10 cellular contexts compared by ENCODE assay signal in genomic region chr1:179771509-179771908, GRCh38. TPM values are rescaled to one million over a fixed set of nuclear protein-coding genes. Genes with fewer than 3 reads are reported as not detected.
"Had no signal": no experiment of that assay in that cellular context is flagged by ENCODE, and none has a peak within 500 bp of the region (broad histone marks: within the 10 kb centered on the region; RNA-seq: fewer than 3 reads in every experiment).

No MANE protein-coding gene starts in this region.

- H2AFZ ChIP-seq: GM23338 had no signal

- H3K27ac Mint-ChIP-seq: GM23338, HFFc6, IgD-negative memory B cell had no signal

- H3K27ac ChIP-seq: HL-60, KMS-11 had no signal

- H3K36me3 ChIP-seq: HAP-1 had no signal

- H3K4me2 ChIP-seq: GM23338, KMS-11 had no signal

- H3K9ac ChIP-seq: KMS-11 had no signal

- H3K36me3 Mint-ChIP-seq: IgD-negative memory B cell had no signal

- H3K4me1 ChIP-seq: HAP-1 had no signal

- H3K4me1 Mint-ChIP-seq: IgD-negative memory B cell had no signal

- H3K4me3 ChIP-seq: GM23338, HAP-1 had no signal

- DNase-seq: HFFc6, KBM-7 had no signal

- H3K4me3 Mint-ChIP-seq: GM23338, HFFc6, IgD-negative memory B cell had no signal

- H3K9me3 ChIP-seq: HAP-1 had no signal

RNA-seq across cellular contexts. Expression of gene FAM163A, which starts 28.4 kb away (rescaled TPM):
- total RNA-seq: GM23338, H4, HepG2, HFFc6, HT1080 had no signal
- polyA plus RNA-seq: GM23338, HepG2, IgD-negative memory B cell had no signal
